Comparison of ENCODE assay signal across 1 cellular context in the genomic region with DNA sequence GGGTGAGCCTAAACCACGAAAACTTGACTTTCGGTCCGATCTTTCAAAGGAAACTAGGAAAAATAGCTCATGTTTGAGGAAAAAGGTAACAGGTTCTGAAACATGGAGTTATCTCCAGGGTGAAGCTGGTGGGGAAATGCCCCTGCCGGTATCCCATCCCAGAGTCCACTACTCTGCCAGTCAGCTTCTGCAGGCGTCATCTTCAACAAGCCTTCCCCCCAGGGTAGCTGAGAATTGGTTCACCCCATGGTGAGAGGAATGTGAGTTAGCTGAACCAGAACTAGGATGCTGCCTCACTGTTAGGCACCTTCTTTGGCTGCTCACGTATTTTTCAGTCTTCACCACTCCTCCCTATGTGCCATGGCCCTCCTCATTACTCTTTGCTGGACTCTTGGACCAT.
A peak's percentile ranks its signal among the peaks of the same experiment; 100 is the strongest.
TF ChIP-seq lines count a peak whose summit lies in the region.

No MANE protein-coding gene starts in this region.

TF ChIP-seq in HEK293, 187 proteins besides CTCF, POLR2A, EP300 and RAD21 (continued from another document):
- TF ChIP-seq, protein P1, sequence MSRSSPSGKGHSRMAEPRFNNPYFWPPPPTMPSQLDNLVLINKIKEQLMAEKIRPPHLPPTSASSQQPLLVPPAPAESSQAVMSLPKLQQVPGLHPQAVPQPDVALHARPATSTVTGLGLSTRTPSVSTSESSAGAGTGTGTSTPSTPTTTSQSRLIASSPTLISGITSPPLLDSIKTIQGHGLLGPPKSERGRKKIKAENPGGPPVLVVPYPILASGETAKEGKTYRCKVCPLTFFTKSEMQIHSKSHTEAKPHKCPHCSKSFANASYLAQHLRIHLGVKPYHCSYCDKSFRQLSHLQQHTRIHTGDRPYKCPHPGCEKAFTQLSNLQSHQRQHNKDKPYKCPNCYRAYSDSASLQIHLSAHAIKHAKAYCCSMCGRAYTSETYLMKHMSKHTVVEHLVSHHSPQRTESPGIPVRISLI (tag by site-specific recombination; IDR thresholded peaks at IDR 0.05): no peak
- TF ChIP-seq ZNF629 (tag by site-specific recombination; IDR thresholded peaks at IDR 0.05) (no peak), MZF1 (tag by site-specific recombination; IDR thresholded peaks at IDR 0.05; ENCODE audit: borderline replicate concordance) (no peak), ZNF561 (tag by site-specific recombination; IDR thresholded peaks at IDR 0.05; ENCODE audit: borderline replicate concordance) (no peak), FEZF1 (tag by site-specific recombination; IDR thresholded peaks at IDR 0.05) (no peak), ZNF610 (tag by site-specific recombination; IDR thresholded peaks at IDR 0.05; ENCODE audit: borderline replicate concordance) (no peak), SCRT2 (tag by site-specific recombination; IDR thresholded peaks at IDR 0.05) (0 out of 2 replicates have a peak, but pooled peaks have one; percentile 29), ZNF660 (tag by site-specific recombination; IDR thresholded peaks at IDR 0.05) (no peak), HOXA7 (CRISPR knock-in tag; IDR thresholded peaks at IDR 0.05; ENCODE audit: borderline replicate concordance) (no peak), ZNF23 (tag by site-specific recombination; IDR thresholded peaks at IDR 0.05; ENCODE audit: borderline replicate concordance) (no peak), ZNF302 (tag by site-specific recombination; IDR thresholded peaks at IDR 0.05; ENCODE audit: low read depth) (no peak), ZIC2 (tag by site-specific recombination; IDR thresholded peaks at IDR 0.05) (0 out of 2 replicates have a peak, but pooled peaks have one; percentile 17), ZNF350 (tag by site-specific recombination; IDR thresholded peaks at IDR 0.05) (no peak), ZNF133 (tag by site-specific recombination; IDR thresholded peaks at IDR 0.05) (no peak), ZNF174 (tag by site-specific recombination; IDR thresholded peaks at IDR 0.05) (no peak), ZNF548 (tag by site-specific recombination; IDR thresholded peaks at IDR 0.05) (no peak), ZXDB (tag by site-specific recombination; IDR thresholded peaks at IDR 0.05) (no peak), ZNF112 (tag by site-specific recombination; IDR thresholded peaks at IDR 0.05) (no peak), ZNF416 (tag by site-specific recombination; IDR thresholded peaks at IDR 0.05) (no peak), SP7 (tag by site-specific recombination; IDR thresholded peaks at IDR 0.05) (no peak), GLI2 (tag by site-specific recombination; IDR thresholded peaks at IDR 0.05; ENCODE audit: borderline replicate concordance, low read depth) (no peak), ZNF585B (tag by site-specific recombination; IDR thresholded peaks at IDR 0.05) (no peak)
- TF ChIP-seq, protein P2, sequence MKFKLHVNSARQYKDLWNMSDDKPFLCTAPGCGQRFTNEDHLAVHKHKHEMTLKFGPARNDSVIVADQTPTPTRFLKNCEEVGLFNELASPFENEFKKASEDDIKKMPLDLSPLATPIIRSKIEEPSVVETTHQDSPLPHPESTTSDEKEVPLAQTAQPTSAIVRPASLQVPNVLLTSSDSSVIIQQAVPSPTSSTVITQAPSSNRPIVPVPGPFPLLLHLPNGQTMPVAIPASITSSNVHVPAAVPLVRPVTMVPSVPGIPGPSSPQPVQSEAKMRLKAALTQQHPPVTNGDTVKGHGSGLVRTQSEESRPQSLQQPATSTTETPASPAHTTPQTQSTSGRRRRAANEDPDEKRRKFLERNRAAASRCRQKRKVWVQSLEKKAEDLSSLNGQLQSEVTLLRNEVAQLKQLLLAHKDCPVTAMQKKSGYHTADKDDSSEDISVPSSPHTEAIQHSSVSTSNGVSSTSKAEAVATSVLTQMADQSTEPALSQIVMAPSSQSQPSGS (tag by site-specific recombination; IDR thresholded peaks at IDR 0.05; ENCODE audit: low read depth): no peak
- TF ChIP-seq, protein P3, sequence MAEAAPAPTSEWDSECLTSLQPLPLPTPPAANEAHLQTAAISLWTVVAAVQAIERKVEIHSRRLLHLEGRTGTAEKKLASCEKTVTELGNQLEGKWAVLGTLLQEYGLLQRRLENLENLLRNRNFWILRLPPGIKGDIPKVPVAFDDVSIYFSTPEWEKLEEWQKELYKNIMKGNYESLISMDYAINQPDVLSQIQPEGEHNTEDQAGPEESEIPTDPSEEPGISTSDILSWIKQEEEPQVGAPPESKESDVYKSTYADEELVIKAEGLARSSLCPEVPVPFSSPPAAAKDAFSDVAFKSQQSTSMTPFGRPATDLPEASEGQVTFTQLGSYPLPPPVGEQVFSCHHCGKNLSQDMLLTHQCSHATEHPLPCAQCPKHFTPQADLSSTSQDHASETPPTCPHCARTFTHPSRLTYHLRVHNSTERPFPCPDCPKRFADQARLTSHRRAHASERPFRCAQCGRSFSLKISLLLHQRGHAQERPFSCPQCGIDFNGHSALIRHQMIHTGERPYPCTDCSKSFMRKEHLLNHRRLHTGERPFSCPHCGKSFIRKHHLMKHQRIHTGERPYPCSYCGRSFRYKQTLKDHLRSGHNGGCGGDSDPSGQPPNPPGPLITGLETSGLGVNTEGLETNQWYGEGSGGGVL (tag by site-specific recombination; IDR thresholded peaks at IDR 0.05): no peak
- TF ChIP-seq, protein P4, sequence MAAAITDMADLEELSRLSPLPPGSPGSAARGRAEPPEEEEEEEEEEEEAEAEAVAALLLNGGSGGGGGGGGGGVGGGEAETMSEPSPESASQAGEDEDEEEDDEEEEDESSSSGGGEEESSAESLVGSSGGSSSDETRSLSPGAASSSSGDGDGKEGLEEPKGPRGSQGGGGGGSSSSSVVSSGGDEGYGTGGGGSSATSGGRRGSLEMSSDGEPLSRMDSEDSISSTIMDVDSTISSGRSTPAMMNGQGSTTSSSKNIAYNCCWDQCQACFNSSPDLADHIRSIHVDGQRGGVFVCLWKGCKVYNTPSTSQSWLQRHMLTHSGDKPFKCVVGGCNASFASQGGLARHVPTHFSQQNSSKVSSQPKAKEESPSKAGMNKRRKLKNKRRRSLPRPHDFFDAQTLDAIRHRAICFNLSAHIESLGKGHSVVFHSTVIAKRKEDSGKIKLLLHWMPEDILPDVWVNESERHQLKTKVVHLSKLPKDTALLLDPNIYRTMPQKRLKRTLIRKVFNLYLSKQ (tag by site-specific recombination; IDR thresholded peaks at IDR 0.05; ENCODE audit: borderline replicate concordance): no peak
- TF ChIP-seq, protein P5, sequence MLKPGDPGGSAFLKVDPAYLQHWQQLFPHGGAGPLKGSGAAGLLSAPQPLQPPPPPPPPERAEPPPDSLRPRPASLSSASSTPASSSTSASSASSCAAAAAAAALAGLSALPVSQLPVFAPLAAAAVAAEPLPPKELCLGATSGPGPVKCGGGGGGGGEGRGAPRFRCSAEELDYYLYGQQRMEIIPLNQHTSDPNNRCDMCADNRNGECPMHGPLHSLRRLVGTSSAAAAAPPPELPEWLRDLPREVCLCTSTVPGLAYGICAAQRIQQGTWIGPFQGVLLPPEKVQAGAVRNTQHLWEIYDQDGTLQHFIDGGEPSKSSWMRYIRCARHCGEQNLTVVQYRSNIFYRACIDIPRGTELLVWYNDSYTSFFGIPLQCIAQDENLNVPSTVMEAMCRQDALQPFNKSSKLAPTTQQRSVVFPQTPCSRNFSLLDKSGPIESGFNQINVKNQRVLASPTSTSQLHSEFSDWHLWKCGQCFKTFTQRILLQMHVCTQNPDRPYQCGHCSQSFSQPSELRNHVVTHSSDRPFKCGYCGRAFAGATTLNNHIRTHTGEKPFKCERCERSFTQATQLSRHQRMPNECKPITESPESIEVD (tag by site-specific recombination; IDR thresholded peaks at IDR 0.05): no peak
- TF ChIP-seq, protein P6, sequence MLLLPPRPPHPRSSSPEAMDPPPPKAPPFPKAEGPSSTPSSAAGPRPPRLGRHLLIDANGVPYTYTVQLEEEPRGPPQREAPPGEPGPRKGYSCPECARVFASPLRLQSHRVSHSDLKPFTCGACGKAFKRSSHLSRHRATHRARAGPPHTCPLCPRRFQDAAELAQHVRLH (tag by site-specific recombination; IDR thresholded peaks at IDR 0.05): no peak
- TF ChIP-seq, protein P7, sequence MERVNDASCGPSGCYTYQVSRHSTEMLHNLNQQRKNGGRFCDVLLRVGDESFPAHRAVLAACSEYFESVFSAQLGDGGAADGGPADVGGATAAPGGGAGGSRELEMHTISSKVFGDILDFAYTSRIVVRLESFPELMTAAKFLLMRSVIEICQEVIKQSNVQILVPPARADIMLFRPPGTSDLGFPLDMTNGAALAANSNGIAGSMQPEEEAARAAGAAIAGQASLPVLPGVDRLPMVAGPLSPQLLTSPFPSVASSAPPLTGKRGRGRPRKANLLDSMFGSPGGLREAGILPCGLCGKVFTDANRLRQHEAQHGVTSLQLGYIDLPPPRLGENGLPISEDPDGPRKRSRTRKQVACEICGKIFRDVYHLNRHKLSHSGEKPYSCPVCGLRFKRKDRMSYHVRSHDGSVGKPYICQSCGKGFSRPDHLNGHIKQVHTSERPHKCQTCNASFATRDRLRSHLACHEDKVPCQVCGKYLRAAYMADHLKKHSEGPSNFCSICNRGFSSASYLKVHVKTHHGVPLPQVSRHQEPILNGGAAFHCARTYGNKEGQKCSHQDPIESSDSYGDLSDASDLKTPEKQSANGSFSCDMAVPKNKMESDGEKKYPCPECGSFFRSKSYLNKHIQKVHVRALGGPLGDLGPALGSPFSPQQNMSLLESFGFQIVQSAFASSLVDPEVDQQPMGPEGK (tag by site-specific recombination; IDR thresholded peaks at IDR 0.05): no peak
